ENCODE assay signal across 1 cellular context in genomic region chr5:132495672-132496630, GRCh38.
TF ChIP-seq lines count a peak whose summit lies in the region.

No MANE protein-coding gene starts in this region.

TF ChIP-seq in H1, 55 proteins besides CTCF, POLR2A, EP300 and RAD21:
- TF ChIP-seq PHF8 (conservative IDR thresholded peaks at IDR 0.05; ENCODE audit: low read depth, low read length) (peak; percentile 39), CEBPB (IDR thresholded peaks at IDR 0.05; ENCODE audit: low read depth, low read length) (no peak), RNF2 (IDR thresholded peaks at IDR 0.05; ENCODE audit: borderline replicate concordance, low read depth, low read length, missing control alignments, poor library complexity, severe bottlenecking) (no peak), GTF2F1 (IDR thresholded peaks at IDR 0.05; ENCODE audit: borderline replicate concordance, low read depth, low read length) (no peak), YY1 (IDR thresholded peaks at IDR 0.05; ENCODE audit: low read depth, low read length) (peak; percentile 65; the same call in 1 of the 2 replicates), RFX5 (IDR thresholded peaks at IDR 0.05; ENCODE audit: borderline replicate concordance, low read depth, low read length) (no peak), CBX5 (IDR thresholded peaks at IDR 0.05; ENCODE audit: low read depth, low read length) (no peak), JUN (IDR thresholded peaks at IDR 0.05; ENCODE audit: low read depth, low read length) (no peak), SRF (IDR thresholded peaks at IDR 0.05; ENCODE audit: low read depth, low read length) (no peak), NANOG (IDR thresholded peaks at IDR 0.05; ENCODE audit: insufficient read depth, low read depth, low read length, poor library complexity, severe bottlenecking) (no peak), RXRA (IDR thresholded peaks at IDR 0.05; ENCODE audit: insufficient read depth, low read depth, low read length) (no peak), SP1 (IDR thresholded peaks at IDR 0.05; ENCODE audit: low read depth, low read length) (no peak), EZH2 (IDR thresholded peaks at IDR 0.05; ENCODE audit: low read depth, low read length, severe bottlenecking) (no peak), POLR2AphosphoS5 (IDR thresholded peaks at IDR 0.05; ENCODE audit: low read depth, low read length) (no peak; the same call in 1 of the 2 replicates), CTBP2 (IDR thresholded peaks at IDR 0.05; ENCODE audit: borderline replicate concordance, insufficient read depth, insufficient read length, low read length) (no peak), ASH2L (IDR thresholded peaks at IDR 0.05; ENCODE audit: low read length) (peak; percentile 17), POU5F1 (IDR thresholded peaks at IDR 0.05; ENCODE audit: low read depth, low read length) (no peak), TEAD4 (IDR thresholded peaks at IDR 0.05; ENCODE audit: low read depth, low read length) (peak; percentile 48; the same call in 1 of the 2 replicates), RBBP5 (IDR thresholded peaks at IDR 0.05; ENCODE audit: borderline replicate concordance, low read depth, low read length) (no peak), BRCA1 (IDR thresholded peaks at IDR 0.05; ENCODE audit: low read depth, low read length) (no peak), SIN3A (conservative IDR thresholded peaks at IDR 0.05 in 1 of 2, IDR thresholded peaks at IDR 0.05 in 1 of 2; ENCODE audit: low read depth in 1 of 2, low read length in 2 of 2) (peak; percentile 4 to 20; a peak in 1 of 4 replicates), ZNF274 (IDR thresholded peaks at IDR 0.05; ENCODE audit: borderline replicate concordance, extremely low read depth, low read length) (no peak), JUND (IDR thresholded peaks at IDR 0.05; ENCODE audit: low read length) (no peak), HDAC2 (IDR thresholded peaks at IDR 0.05; ENCODE audit: borderline replicate concordance in 1 of 2, low read depth in 2 of 2, low read length in 2 of 2) (no peak), CREB1 (IDR thresholded peaks at IDR 0.05) (no peak), CHD7 (IDR thresholded peaks at IDR 0.05; ENCODE audit: insufficient replicate concordance, low read length) (no peak), ATF3 (IDR thresholded peaks at IDR 0.05; ENCODE audit: insufficient read depth, low read depth, low read length) (no peak), HDAC6 (IDR thresholded peaks at IDR 0.05; ENCODE audit: low read depth, low read length) (no peak), TAF1 (IDR thresholded peaks at IDR 0.05; ENCODE audit: low read depth, low read length) (peak; percentile 56), GABPA (IDR thresholded peaks at IDR 0.05; ENCODE audit: borderline replicate concordance, insufficient read depth, low read length) (no peak), KDM5A (IDR thresholded peaks at IDR 0.05; ENCODE audit: low read length) (no peak), MAX (IDR thresholded peaks at IDR 0.05) (no peak; the same call in 1 of the 2 replicates), SP2 (IDR thresholded peaks at IDR 0.05; ENCODE audit: low read length) (no peak), SAP30 (IDR thresholded peaks at IDR 0.05; ENCODE audit: insufficient read depth, insufficient replicate concordance, low read length) (no peak), SIRT6 (IDR thresholded peaks at IDR 0.05; ENCODE audit: low read length) (no peak), USF2 (IDR thresholded peaks at IDR 0.05; ENCODE audit: low read length) (no peak), SIX5 (IDR thresholded peaks at IDR 0.05; ENCODE audit: low read depth, low read length) (no peak), BCL11A (IDR thresholded peaks at IDR 0.05; ENCODE audit: low read depth in 2 of 2, low read length in 2 of 2) (no peak), KDM1A (IDR thresholded peaks at IDR 0.05; ENCODE audit: borderline replicate concordance, low read length) (peak; percentile 85), BACH1 (IDR thresholded peaks at IDR 0.05; ENCODE audit: low read length) (no peak), SUZ12 (IDR thresholded peaks at IDR 0.05; ENCODE audit: low read length) (0 out of 2 replicates have a peak, but pooled peaks have one; percentile 16), MAFK (IDR thresholded peaks at IDR 0.05; ENCODE audit: low read depth, low read length) (no peak), EGR1 (IDR thresholded peaks at IDR 0.05; ENCODE audit: borderline replicate concordance, low read depth, low read length) (no peak), TCF12 (IDR thresholded peaks at IDR 0.05; ENCODE audit: low read depth, low read length) (no peak), CHD2 (IDR thresholded peaks at IDR 0.05; ENCODE audit: low read length) (no peak), TAF7 (optimal IDR thresholded peaks at IDR 0.05; ENCODE audit: borderline replicate concordance, low read depth, low read length) (no peak), CHD1 (IDR thresholded peaks at IDR 0.05; ENCODE audit: low read depth, low read length) (no peak), E2F6 (IDR thresholded peaks at IDR 0.05) (no peak), TBP (IDR thresholded peaks at IDR 0.05; ENCODE audit: low read depth, low read length) (no peak; the same call in 1 of the 2 replicates), NRF1 (IDR thresholded peaks at IDR 0.05; ENCODE audit: low read depth, low read length) (no peak), FOSL1 (IDR thresholded peaks at IDR 0.05; ENCODE audit: insufficient read depth, low read depth, low read length) (no peak), SP4 (IDR thresholded peaks at IDR 0.05; ENCODE audit: low read length) (no peak), CBX8 (IDR thresholded peaks at IDR 0.05; ENCODE audit: borderline replicate concordance, low read depth, low read length) (no peak), KDM4A (IDR thresholded peaks at IDR 0.05; ENCODE audit: low read depth, low read length, severe bottlenecking) (peak; percentile 32), ATF2 (IDR thresholded peaks at IDR 0.05; ENCODE audit: low read length) (no peak)
